15 cellular contexts compared by ENCODE assay signal in genomic region chr2:26552641-26553040, GRCh38.
"Had no signal": no experiment of that assay in that cellular context is flagged by ENCODE, and none has a peak within 500 bp of the region (broad histone marks: within the 10 kb centered on the region; RNA-seq: fewer than 3 reads in every experiment).

No MANE protein-coding gene starts in this region.

- H3K9me3 ChIP-seq: heart left ventricle, stomach, thoracic aorta, transverse colon had no signal

- DNase-seq: cortex of kidney; effector CD8-positive, alpha-beta T cell; foreskin melanocyte; heart left ventricle; hippocampal formation; mammary epithelial cell; stimulated activated CD4-positive, alpha-beta T cell treated with anti-CD3 and anti-CD28 coated beads, Interleukin-15, amount 100 ng/mL, for 24 hours; stimulated activated CD4-positive, alpha-beta T cell treated with anti-CD3 and anti-CD28 coated beads, Interleukin-1b, Interleukin-23, amount 100 ng/mL, for 48 hours; stimulated activated CD4-positive, alpha-beta T cell treated with anti-CD3 and anti-CD28 coated beads, Interleukin-4, amount 100 ng/mL, for 24 hours; stimulated activated naive CD4-positive, alpha-beta T cell; stomach; substantia nigra; transverse colon had no signal

- H3K27ac ChIP-seq: dorsolateral prefrontal cortex, heart left ventricle, stomach, thoracic aorta, transverse colon had no signal

- H3K4me3 ChIP-seq: dorsolateral prefrontal cortex, heart left ventricle, stomach, thoracic aorta, transverse colon had no signal

- ATAC-seq: heart left ventricle had no signal

- H3K4me1 ChIP-seq: heart left ventricle, stomach, transverse colon had no signal

- H3K36me3 ChIP-seq: heart left ventricle, stomach, thoracic aorta, transverse colon had no signal
